21 cellular contexts compared by ENCODE assay signal in the genomic region with DNA sequence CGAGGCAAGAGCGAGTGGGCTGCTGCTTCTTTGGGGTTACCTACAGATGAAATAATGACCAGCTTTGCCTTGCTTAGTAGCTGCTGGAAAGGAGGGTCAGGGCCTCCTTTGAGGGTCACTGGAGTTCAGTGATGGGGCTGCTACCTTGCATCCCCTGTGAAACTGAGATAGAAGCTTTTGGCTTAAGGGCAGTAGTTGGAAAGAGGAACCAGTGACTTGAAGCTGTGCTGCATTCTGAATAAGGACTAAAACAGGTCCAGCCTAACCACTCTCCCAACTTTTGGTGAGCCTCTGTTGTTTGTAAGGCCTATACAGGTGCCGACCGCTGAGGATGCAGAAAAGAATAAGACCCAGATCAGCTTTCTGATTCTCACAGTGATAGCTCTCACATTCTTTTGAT.
"Had no signal": no experiment of that assay in that cellular context is flagged by ENCODE, and none has a peak within 500 bp of the region (broad histone marks: within the 10 kb centered on the region; RNA-seq: fewer than 3 reads in every experiment).

No MANE protein-coding gene starts in this region.

- DNase-seq: cortex of kidney; effector memory CD8-positive, alpha-beta T cell; erythroblast; esophagus squamous epithelium; foreskin melanocyte; glutamatergic neuron; hypothalamus; left ventricle myocardium superior; lower lobe of right lung; natural killer cell; occipital lobe; ovary; posterior cingulate gyrus; psoas muscle; right cardiac atrium; sigmoid colon; stimulated activated CD4-positive, alpha-beta T cell treated with anti-CD3 and anti-CD28 coated beads, Interleukin-2, amount 100 ng/mL, for 48 hours; stimulated activated naive B cell treated with anti-CD40 and anti-IgM and Interleukin-4, amounts not matched to agents 10 μg/mL and 1 μg/mL and 100 μg/mL, for 72 hours; transverse colon; upper lobe of right lung; uterus had no signal

- ATAC-seq: effector memory CD8-positive, alpha-beta T cell; left ventricle myocardium superior; lower lobe of right lung; natural killer cell; psoas muscle; right cardiac atrium; stimulated activated naive B cell treated with anti-CD40 and anti-IgM and Interleukin-4, amounts not matched to agents 10 μg/mL and 1 μg/mL and 100 μg/mL, for 72 hours; upper lobe of right lung had no signal
